In genomic region chr3:23938657-23939056, GRCh38 we compare ENCODE assay signal across 30 cellular contexts. TPM values are rescaled to one million over a fixed set of nuclear protein-coding genes. Genes with fewer than 3 reads are reported as not detected.
DNase-seq lines count a peak whose midpoint lies in the region; ATAC-seq, FAIRE-seq and TF ChIP-seq lines count a peak whose summit lies in the region.
"Had no signal": no experiment of that assay in that cellular context is flagged by ENCODE, and none has a peak within 500 bp of the region (broad histone marks: within the 10 kb centered on the region; RNA-seq: fewer than 3 reads in every experiment).

No MANE protein-coding gene starts in this region.

- peaks cover 2% of the 10 kb centered on the region for H3K4me1 ChIP-seq in endodermal cell (ENCODE audit: control insufficient read depth, insufficient read depth, low read length)
- H3K4me1 ChIP-seq: left ventricle myocardium inferior had no signal

- H3K36me3 Mint-ChIP-seq in endodermal cell (ENCODE audit: low read depth): no peaks in the 10 kb centered on the region

- peak; percentile 13 for FAIRE-seq in HTR-8/SVneo (lab: Jason Lieb, UNC)

- no peaks in the 10 kb centered on the region for H3K27me3 ChIP-seq in endodermal cell (ENCODE audit: control insufficient read depth, insufficient read depth, low read length, poor library complexity, severe bottlenecking)

- H3K36me3 ChIP-seq in endodermal cell (ENCODE audit: control insufficient read depth, insufficient read depth, low read length): no peaks in the 10 kb centered on the region
- H3K36me3 ChIP-seq: BLaER1 treated with 17β-estradiol and CSF1 and Interleukin-3, amounts not matched to agents 10 nM and 100 nM; left ventricle myocardium inferior had no signal

- peak; percentile 38 for DNase-seq in CMK (ENCODE audit: low read depth)
- no peak for DNase-seq in HTR-8/SVneo (ENCODE audit: insufficient read length, low spot score)
- DNase-seq in endodermal cell: peak; percentile 85
- no peak for DNase-seq in NCI-H524 (lab: John Stamatoyannopoulos, UW)
- no peak for DNase-seq in NCI-H82 (lab: John Stamatoyannopoulos, UW)
- no peak for DNase-seq in NOMO-1 (lab: John Stamatoyannopoulos, UW; ENCODE audit: unreplicated experiment in 2 of 2)
- DNase-seq: activated CD4-positive, alpha-beta T cell treated with anti-CD3 and anti-CD28 coated beads, Interleukin-2, amount 50 U/mL, for 1 hour; activated CD4-positive, CD25-positive, alpha-beta regulatory T cell; activated gamma-delta T cell; activated T-cell treated with anti-CD3 and anti-CD28 coated beads, Interleukin-2, amount 50 U/mL, for 4 hours; caudate nucleus; DMS79 treated with DMSO at 0.1 percent for 48 hours; effector memory CD4-positive, alpha-beta T cell; GF-D8; H7; islet precursor cell; left ventricle myocardium inferior; mesenchymal stem cell; MV-4-11; NCI-H1436 treated with DMSO at 0.1 percent for 48 hours; NCI-H446 treated with DMSO at 0.1 percent for 48 hours; SHP77; stimulated activated naive B cell treated with anti-CD40 and anti-IgM and Interleukin-4, amounts not matched to agents 10 μg/mL and 1 μg/mL and 100 μg/mL, for 72 hours; substantia nigra; T-helper 9 cell; trophoblast cell had no signal

- no peak overlapping the region for H3K27ac ChIP-seq in endodermal cell (ENCODE audit: low read depth, low read length)
- H3K27ac ChIP-seq: BLaER1 treated with 17β-estradiol and CSF1 and Interleukin-3, amounts not matched to agents 10 nM and 100 nM; coronary artery; left ventricle myocardium inferior; skin epidermis had no signal

- H3K27me3 Mint-ChIP-seq in endodermal cell (ENCODE audit: insufficient read depth): peaks cover 17% of the 10 kb centered on the region

- H3K27ac Mint-ChIP-seq in endodermal cell: peak overlapping the region; percentile 57
- H3K27ac Mint-ChIP-seq: stimulated activated naive B cell treated with anti-CD40 and anti-IgM and Interleukin-4, amounts not matched to agents 10 μg/mL and 1 μg/mL and 100 μg/mL, for 72 hours had no signal

- peaks cover 11% of the 10 kb centered on the region for H3K9me3 ChIP-seq in endodermal cell (ENCODE audit: control insufficient read depth, low read length)
- H3K9me3 ChIP-seq: left ventricle myocardium inferior had no signal

- H3K4me1 Mint-ChIP-seq in endodermal cell: peaks cover 14% of the 10 kb centered on the region

- peak overlapping the region; percentile 65 for H3K4me3 ChIP-seq in endodermal cell (ENCODE audit: low read length)
- H3K4me3 ChIP-seq: BLaER1 treated with 17β-estradiol and CSF1 and Interleukin-3, amounts not matched to agents 10 nM and 100 nM; coronary artery; left ventricle myocardium inferior; skin epidermis had no signal

- no peak for ATAC-seq in SK-N-SH treated with all-trans-retinoic acid at 6 μM for 48 hours
- ATAC-seq: activated T-cell treated with anti-CD3 and anti-CD28 coated beads, Interleukin-2, amount 50 U/mL, for 4 hours; stimulated activated naive B cell treated with anti-CD40 and anti-IgM and Interleukin-4, amounts not matched to agents 10 μg/mL and 1 μg/mL and 100 μg/mL, for 72 hours had no signal

- no peak overlapping the region for H3K4me3 Mint-ChIP-seq in endodermal cell
- H3K4me3 Mint-ChIP-seq: activated T-cell treated with anti-CD3 and anti-CD28 coated beads, Interleukin-2, amount 50 U/mL, for 4 hours; stimulated activated naive B cell treated with anti-CD40 and anti-IgM and Interleukin-4, amounts not matched to agents 10 μg/mL and 1 μg/mL and 100 μg/mL, for 72 hours had no signal

- no peak overlapping the region for H3K9ac ChIP-seq in endodermal cell (ENCODE audit: extremely low read depth, low read length, poor library complexity, severe bottlenecking)
- H3K9ac ChIP-seq: BLaER1 treated with 17β-estradiol and CSF1 and Interleukin-3, amounts not matched to agents 10 nM and 100 nM had no signal

- TF ChIP-seq CTCF in endodermal cell (conservative IDR thresholded peaks at IDR 0.05): no peak

- H3K9me3 Mint-ChIP-seq in endodermal cell: peaks cover 5% of the 10 kb centered on the region

TF ChIP-seq in SK-N-SH treated with all-trans-retinoic acid at 6 μM for 48 hours, 23 proteins besides CTCF, POLR2A, EP300 and RAD21:
- TF ChIP-seq ZNF565 (CRISPR knock-in tag; conservative IDR thresholded peaks at IDR 0.05; ENCODE audit: low read depth) (peak; percentile 83), OSR1 (CRISPR knock-in tag; IDR thresholded peaks at IDR 0.05) (no peak)

RNA-seq across cellular contexts. Expression of gene NR1D2, which starts 6.4 kb away (rescaled TPM):
- 10 to 100 TPM; 22.7 to 30.5 TPM for total RNA-seq in endodermal cell
- polyA plus RNA-seq in endodermal cell (2013, experiment 1 of 2): 20.6 TPM
- 21.0 TPM for polyA plus RNA-seq in endodermal cell (2013, experiment 2 of 2)

RNA-seq across cellular contexts. Expression of gene RPL15, which starts 21.7 kb away (rescaled TPM):
- 1,000 to 10,000 TPM; 2,011 to 2,129 TPM for total RNA-seq in endodermal cell
- 3,347 TPM for polyA plus RNA-seq in endodermal cell (2013, experiment 1 of 2)
- polyA plus RNA-seq in endodermal cell (2013, experiment 2 of 2): 3,114 TPM

RNA-seq across cellular contexts. Expression of gene NKIRAS1, which starts 21.9 kb away (rescaled TPM):
- total RNA-seq in endodermal cell: 1 to 10 TPM; 6.3 to 6.9 TPM
- 11.6 TPM for polyA plus RNA-seq in endodermal cell (2013, experiment 1 of 2)
- polyA plus RNA-seq in endodermal cell (2013, experiment 2 of 2): 9.2 TPM

Comparison
In these comparisons a context has a peak if more than half of its experiments do, and no peak if none do; other contexts are left out.
1. DNase-seq: peak in CMK (single experiment) and endodermal cell (single experiment); none in HTR-8/SVneo (single experiment), NCI-H524 (0 of 2), NCI-H82 (single experiment) and NOMO-1 (0 of 2).